ENCODE assay signal across 8 cellular contexts in the genomic region with DNA sequence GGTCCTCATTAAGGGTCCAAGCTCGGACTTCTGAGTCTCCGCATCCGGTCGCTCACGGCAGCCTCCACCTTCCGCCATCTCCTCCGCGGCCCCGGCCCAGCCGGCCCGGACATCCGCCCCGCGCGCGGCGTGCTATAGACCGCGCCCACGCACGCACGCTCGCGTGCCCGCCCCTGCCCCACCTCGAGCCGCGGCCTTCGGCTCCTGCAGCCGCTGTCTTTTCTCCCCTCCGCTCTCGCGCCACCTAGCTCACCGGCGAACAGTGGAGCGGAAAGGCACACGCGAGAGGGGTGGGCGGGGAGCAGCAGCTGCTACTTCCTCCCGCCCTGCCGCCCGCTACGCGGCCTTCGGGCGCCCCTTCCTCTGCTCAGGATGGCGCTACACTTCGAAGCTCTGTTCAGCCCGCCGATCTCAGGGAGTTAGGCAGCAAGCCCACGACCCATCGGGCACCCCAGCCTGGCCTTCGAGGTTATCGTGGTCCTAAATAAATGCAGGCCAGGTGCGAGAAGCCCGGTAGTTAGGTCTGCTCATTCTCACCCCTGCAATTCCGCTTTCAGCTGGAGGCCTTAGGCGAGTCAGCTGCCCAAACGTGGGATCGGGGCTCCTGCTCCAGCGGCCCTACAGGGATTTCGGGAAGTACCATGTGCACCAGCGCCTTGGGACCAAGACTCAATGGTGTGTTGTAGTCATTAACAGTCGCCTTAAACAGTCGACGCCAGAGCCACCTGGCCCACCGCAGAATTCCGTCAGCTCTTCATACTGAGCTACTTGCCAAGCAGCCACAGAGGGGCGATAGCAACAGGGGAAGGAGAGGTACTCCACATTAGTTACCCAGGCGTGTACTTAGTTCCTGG. TPM values are rescaled to one million over a fixed set of nuclear protein-coding genes. Genes with fewer than 3 reads are reported as not detected.
A peak's percentile ranks its signal among the peaks of the same experiment; 100 is the strongest.
DNase-seq lines count a peak whose midpoint lies in the region; ATAC-seq and TF ChIP-seq lines count a peak whose summit lies in the region.

A gene with protein sequence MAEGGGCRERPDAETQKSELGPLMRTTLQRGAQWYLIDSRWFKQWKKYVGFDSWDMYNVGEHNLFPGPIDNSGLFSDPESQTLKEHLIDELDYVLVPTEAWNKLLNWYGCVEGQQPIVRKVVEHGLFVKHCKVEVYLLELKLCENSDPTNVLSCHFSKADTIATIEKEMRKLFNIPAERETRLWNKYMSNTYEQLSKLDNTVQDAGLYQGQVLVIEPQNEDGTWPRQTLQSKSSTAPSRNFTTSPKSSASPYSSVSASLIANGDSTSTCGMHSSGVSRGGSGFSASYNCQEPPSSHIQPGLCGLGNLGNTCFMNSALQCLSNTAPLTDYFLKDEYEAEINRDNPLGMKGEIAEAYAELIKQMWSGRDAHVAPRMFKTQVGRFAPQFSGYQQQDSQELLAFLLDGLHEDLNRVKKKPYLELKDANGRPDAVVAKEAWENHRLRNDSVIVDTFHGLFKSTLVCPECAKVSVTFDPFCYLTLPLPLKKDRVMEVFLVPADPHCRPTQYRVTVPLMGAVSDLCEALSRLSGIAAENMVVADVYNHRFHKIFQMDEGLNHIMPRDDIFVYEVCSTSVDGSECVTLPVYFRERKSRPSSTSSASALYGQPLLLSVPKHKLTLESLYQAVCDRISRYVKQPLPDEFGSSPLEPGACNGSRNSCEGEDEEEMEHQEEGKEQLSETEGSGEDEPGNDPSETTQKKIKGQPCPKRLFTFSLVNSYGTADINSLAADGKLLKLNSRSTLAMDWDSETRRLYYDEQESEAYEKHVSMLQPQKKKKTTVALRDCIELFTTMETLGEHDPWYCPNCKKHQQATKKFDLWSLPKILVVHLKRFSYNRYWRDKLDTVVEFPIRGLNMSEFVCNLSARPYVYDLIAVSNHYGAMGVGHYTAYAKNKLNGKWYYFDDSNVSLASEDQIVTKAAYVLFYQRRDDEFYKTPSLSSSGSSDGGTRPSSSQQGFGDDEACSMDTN (minus strand): TSS at position 107 of the 854 bp plus-strand sequence. CDS start 29 bp downstream, at position 78.

- DNase-seq in GM13976 (ENCODE audit: low spot score), result peak; percentile 95
- peak; percentile 76 for DNase-seq in NCI-H146 treated with DMSO at 0.1 percent for 48 hours (lab: John Stamatoyannopoulos, UW; ENCODE audit: unreplicated experiment)
- peak; percentile 78 to 97 (median 88) for DNase-seq in T-helper 1 cell
- DNase-seq in adrenal gland, result peak; percentile 88 to 94 (median 90)
- DNase-seq in left cardiac atrium, result peak; percentile 93
- DNase-seq in progenitor cell of endocrine pancreas (ENCODE audit: low spot score, unreplicated experiment), result peak; percentile 77
- DNase-seq in upper lobe of right lung, result peak; percentile 98

- H3K27ac ChIP-seq in adrenal gland, result peak within 1 kb of the TSS; percentile 78 to 95 (median 85)
- H3K27ac ChIP-seq in upper lobe of right lung, result peak within 1 kb of the TSS; percentile 99

- H3K27me3 ChIP-seq in adrenal gland (no peaks in the 10 kb centered on the region), upper lobe of right lung (no peaks in the 10 kb centered on the region)

- H3K9me3 ChIP-seq in adrenal gland (replicated peaks in 1 of 3) (no peaks in the 10 kb centered on the region), upper lobe of right lung (no peaks in the 10 kb centered on the region)

- no peaks in the 10 kb centered on the region for H3K9me3 Mint-ChIP-seq in progenitor cell of endocrine pancreas (ENCODE audit: low read depth)

- peak within 1 kb of the TSS; percentile 93 for H3K27ac Mint-ChIP-seq in progenitor cell of endocrine pancreas

- 1 to 4% (median 3%) methylated on average over 10 to 66 of the region's 70 CpGs for WGBS in adrenal gland, 4 donors

- TF ChIP-seq POLR2A in adrenal gland (IDR thresholded peaks at IDR 0.05), result peak; percentile 33 to 72

- ATAC-seq in HG02884 (IDR thresholded peaks at IDR 0.05; ENCODE audit: unreplicated experiment), result peak; percentile 79
- peak; percentile 98 for ATAC-seq in left cardiac atrium
- peak; percentile 95 for ATAC-seq in upper lobe of right lung

- peaks cover 12 to 34% of the 10 kb centered on the region in 2 donors for H3K4me1 ChIP-seq in adrenal gland (replicated peaks in 1 of 2)
- peaks cover 27% of the 10 kb centered on the region for H3K4me1 ChIP-seq in upper lobe of right lung

- H3K4me1 Mint-ChIP-seq in progenitor cell of endocrine pancreas (ENCODE audit: low read depth), result peaks cover 17% of the 10 kb centered on the region

- in situ Hi-C loops in GM13976 (cut with MboI; ENCODE audit: low sequenced_read_pairs, unreplicated experiment), result no loop called here

- TF ChIP-seq CTCF in GM13976 (IDR thresholded peaks at IDR 0.05; ENCODE audit: borderline replicate concordance, control extremely low read depth, extremely low read depth, insufficient read depth, missing control alignments) (peak; percentile 70), adrenal gland (IDR thresholded peaks at IDR 0.05) (peak in 3 of 6 experiments; percentile 17 to 37 (median 23)), progenitor cell of endocrine pancreas (IDR thresholded peaks at IDR 0.05; ENCODE audit: unreplicated experiment) (peak; percentile 46), upper lobe of right lung (IDR thresholded peaks at IDR 0.05) (peak; percentile 44)

- H3K36me3 ChIP-seq in adrenal gland (replicated peaks in 1 of 2) (peaks cover 0 to 4% of the 10 kb centered on the region in 2 donors), upper lobe of right lung (peaks cover 17% of the 10 kb centered on the region)

- H3K27me3 Mint-ChIP-seq in progenitor cell of endocrine pancreas, result no peaks in the 10 kb centered on the region

- H3K4me3 Mint-ChIP-seq in progenitor cell of endocrine pancreas (ENCODE audit: low read depth), result peak within 1 kb of the TSS; percentile 96

- peak within 1 kb of the TSS; percentile 28 to 91 (median 64) for H3K4me3 ChIP-seq in adrenal gland
- H3K4me3 ChIP-seq in upper lobe of right lung, result peak within 1 kb of the TSS; percentile 96

- no peaks in the 10 kb centered on the region for H3K36me3 Mint-ChIP-seq in progenitor cell of endocrine pancreas (ENCODE audit: insufficient read depth)

- intact Hi-C loops in adrenal gland (cut with DNase I), result loop anchor here in 1 of 2 donors (10.0 kb wide), 1 partner anchor 115 kb away; no protein-coding TSS in a partner anchor
- intact Hi-C loops in left cardiac atrium (cut with DNase I), result loop anchor here in 1 of 2 donors (5.0 kb wide), 2 partner anchors 72 to 107 kb away; a partner anchor contains a TSS
- intact Hi-C loops in upper lobe of right lung (cut with DNase I), result no loop called here

RNA-seq across cellular contexts. Expression of the gene that starts here (rescaled TPM):
- 10 to 100 TPM; 14.2 to 56.9 (median 40.0) TPM for total RNA-seq in adrenal gland
- 10 to 100 TPM; 41.4 to 71.0 (median 53.4) TPM for polyA plus RNA-seq in adrenal gland
- 10 to 100 TPM; 37.1 to 45.5 TPM for total RNA-seq in left cardiac atrium
- total RNA-seq in progenitor cell of endocrine pancreas, result 55.1 and 56.6 TPM in 2 replicates
- 69.6 TPM for total RNA-seq in upper lobe of right lung

Comparison
In these comparisons a context has a peak if more than half of its experiments do, and no peak if none do; other contexts are left out.
1. Peak in every context shown above with its lines: DNase-seq, ATAC-seq, H3K4me3 ChIP-seq and H3K27ac ChIP-seq.